8 cellular contexts compared by ENCODE assay signal in the genomic region with DNA sequence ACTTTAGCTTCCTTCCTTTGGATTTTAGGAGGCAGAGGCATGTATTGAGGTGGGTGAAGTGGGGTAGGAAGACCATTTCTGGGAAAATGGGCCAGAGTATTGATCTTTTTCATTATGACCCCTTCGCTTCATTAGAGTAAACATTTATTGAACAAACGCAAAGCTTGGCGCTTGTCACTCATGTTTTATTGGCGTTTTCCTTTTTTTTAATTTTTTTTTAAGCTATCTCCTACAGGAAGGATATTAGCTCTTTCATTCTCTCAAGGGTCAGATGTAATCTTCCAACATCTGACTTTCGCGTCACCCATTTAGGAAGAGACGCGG. TPM values are rescaled to one million over a fixed set of nuclear protein-coding genes. Genes with fewer than 3 reads are reported as not detected.
A peak's percentile ranks its signal among the peaks of the same experiment; 100 is the strongest.
DNase-seq lines count a peak whose midpoint lies in the region; ATAC-seq, FAIRE-seq and TF ChIP-seq lines count a peak whose summit lies in the region.

No MANE protein-coding gene starts in this region.

- H2AFZ ChIP-seq in K562 (ENCODE audit: low read depth, low read length) = peak overlapping the region; percentile 91

- H3K9ac ChIP-seq in K562 (ENCODE audit: insufficient read depth in 1 of 2, low read depth in 2 of 2, low read length in 2 of 2) = peak overlapping the region; percentile 89 to 99

- H3K4me1 Mint-ChIP-seq in mesothelial cell of epicardium = peaks cover 14% of the 10 kb centered on the region

- peaks cover 50% of the 10 kb centered on the region for H3K79me2 ChIP-seq in K562 (ENCODE audit: control insufficient read depth, insufficient read depth, low read length)

- peak overlapping the region; percentile 90 for H3K27ac Mint-ChIP-seq in mesothelial cell of epicardium

- DNase-seq in cardiac muscle cell (ENCODE audit: low read depth in 1 of 2, low spot score in 1 of 2) = no peak
- DNase-seq in Right ventricle myocardium superior = no peak
- no peak for DNase-seq in K562 (ENCODE audit: extremely low read depth in 1 of 4, low spot score in 3 of 4)
- no peak for DNase-seq in mesothelial cell of epicardium (ENCODE audit: low spot score in 2 of 2, unreplicated experiment in 2 of 2)
- no peak for DNase-seq in frontal cortex (ENCODE audit: low spot score in 2 of 2)
- no peak for DNase-seq in activated CD4-positive, alpha-beta T cell treated with anti-CD3 and anti-CD28 coated beads, Interleukin-2, amount 50 U/mL, for 48 hours

- CTCF ChIA-PET in K562 (lab: Yijun Ruan, JAX; ENCODE audit: low intra/inter-chr PET ratio) = no interaction called here

- peaks cover 10% of the 10 kb centered on the region for H3K4me1 ChIP-seq in cardiac muscle cell (ENCODE audit: low read depth)
- peaks cover 3 to 23% of the 10 kb centered on the region in 2 experiments; a peak in 3 of 5 replicates for H3K4me1 ChIP-seq in K562 (replicated peaks in 1 of 2; ENCODE audit: control insufficient read depth in 2 of 2, insufficient read depth in 2 of 2, low read length in 2 of 2)
- H3K4me1 ChIP-seq in urinary bladder (ENCODE audit: insufficient read depth) = no peaks in the 10 kb centered on the region

- peak overlapping the region; percentile 97 for H3K4me3 ChIP-seq in cardiac muscle cell
- H3K4me3 ChIP-seq in K562 = peak overlapping the region; percentile 96
- peak overlapping the region; percentile 97 for H3K4me3 ChIP-seq in urinary bladder (ENCODE audit: low read depth, low read length)

- no peak for TF ChIP-seq POLR2A in K562 (conservative IDR thresholded peaks at IDR 0.05)

- H4K20me1 ChIP-seq in K562 (replicated peaks; ENCODE audit: control insufficient read depth, insufficient read depth, low read length) = peaks cover 16% of the 10 kb centered on the region; the same call in 1 of the 2 replicates

- no peaks in the 10 kb centered on the region for H3K9me1 ChIP-seq in K562 (ENCODE audit: control insufficient read depth, insufficient read depth, low read length)

- ATAC-seq in Right ventricle myocardium superior (ENCODE audit: poor library complexity) (no peak), K562 (no peak), HG02798 (IDR thresholded peaks at IDR 0.05; ENCODE audit: poor library complexity, unreplicated experiment) (no peak)

- TF ChIP-seq CTCF in cardiac muscle cell (IDR thresholded peaks at IDR 0.05; ENCODE audit: low read depth, low read length) (no peak), K562 (IDR thresholded peaks at IDR 0.05 in 2 of 3, conservative IDR thresholded peaks at IDR 0.05 in 1 of 3; ENCODE audit: insufficient read depth in 2 of 3, low read depth in 1 of 3, low read length in 3 of 3) (no peak), mesothelial cell of epicardium (IDR thresholded peaks at IDR 0.05; ENCODE audit: unreplicated experiment) (no peak)

- no peak for TF ChIP-seq RAD21 in K562 (CRISPR knock-in tag; conservative IDR thresholded peaks at IDR 0.05 in 1 of 2, IDR thresholded peaks at IDR 0.05 in 1 of 2)

- H3K36me3 ChIP-seq in cardiac muscle cell (peaks cover 18% of the 10 kb centered on the region), K562 (ENCODE audit: control insufficient read depth, insufficient read depth, low read length) (peaks cover 37% of the 10 kb centered on the region), urinary bladder (ENCODE audit: insufficient read depth) (peaks cover 1% of the 10 kb centered on the region)

- H3K27me3 ChIP-seq in cardiac muscle cell (no peaks in the 10 kb centered on the region), K562 (ENCODE audit: control insufficient read depth in 2 of 2, insufficient read depth in 2 of 2, low read length in 2 of 2) (no peaks in the 10 kb centered on the region)

- H3K27me3 Mint-ChIP-seq in mesothelial cell of epicardium (ENCODE audit: low read depth) = no peaks in the 10 kb centered on the region

- WGBS in K562 (ENCODE audit: insufficient coverage, low coverage, missing lambda C conversion rate) = 37% methylated on average over 8 of the region's 8 CpGs
- WGBS in urinary bladder = 28% methylated on average over 8 of the region's 8 CpGs

- H3K4me2 ChIP-seq in K562 (ENCODE audit: insufficient read depth, low read length) = peak overlapping the region; percentile 95

- H3K4me3 Mint-ChIP-seq in mesothelial cell of epicardium = peak overlapping the region; percentile 86

- H3K9me3 ChIP-seq in cardiac muscle cell (ENCODE audit: low read depth) (no peaks in the 10 kb centered on the region), K562 (replicated peaks; ENCODE audit: control insufficient read depth, insufficient read depth, low read depth, low read length) (no peaks in the 10 kb centered on the region; the same call in 1 of the 2 replicates)

- no peak for FAIRE-seq in K562 (lab: Jason Lieb, UNC)
- no peak for FAIRE-seq in frontal cortex (lab: Jason Lieb, UNC)

- H3K9me3 Mint-ChIP-seq in mesothelial cell of epicardium = peaks cover 6% of the 10 kb centered on the region

- POLR2A ChIA-PET in K562 (lab: Yijun Ruan, JAX) = interaction anchor here (0.6 to 1.4 kb wide), 4 partner anchors 8 to 140 kb away, joined by 3 to 4 read pairs (median 3); a partner anchor contains a TSS

- H3K27ac ChIP-seq in cardiac muscle cell (peak overlapping the region; percentile 100), K562 (ENCODE audit: extremely low read depth, low read depth, low read length) (peak overlapping the region; percentile 97), urinary bladder (ENCODE audit: low read depth) (no peak overlapping the region)

- peaks cover 3% of the 10 kb centered on the region for H3K36me3 Mint-ChIP-seq in mesothelial cell of epicardium

- in situ Hi-C loops in K562 (cut with MboI) = loop anchor here (10.0 kb wide), 1 partner anchor 90 kb away; no protein-coding TSS in a partner anchor

- TSS peak; percentile 85 for BruUV-seq in K562 (replicated peaks; lab: Mats Ljungman, UMichigan)

- TF ChIP-seq EP300 in K562 (IDR thresholded peaks at IDR 0.05; ENCODE audit: low read length) = no peak

- intact Hi-C loops in Right ventricle myocardium superior (cut with DNase I) = loop anchor here (5.0 kb wide), 1 partner anchor 93 kb away; no protein-coding TSS in a partner anchor
- intact Hi-C loops in K562 (cut with micrococcal nuclease) = loop anchor here (5.0 kb wide), 1 partner anchor 53 kb away; no protein-coding TSS in a partner anchor

TF ChIP-seq in K562, 482 proteins besides CTCF, POLR2A, EP300 and RAD21 (continues in another document):
- TF ChIP-seq NBN (IDR thresholded peaks at IDR 0.05; ENCODE audit: low read depth) (peak; percentile 30; the same call in 1 of the 2 replicates), NCOR1 (IDR thresholded peaks at IDR 0.05) (no peak), ZNF140 (CRISPR knock-in tag; IDR thresholded peaks at IDR 0.05) (no peak), NUFIP1 (IDR thresholded peaks at IDR 0.05; ENCODE audit: partially characterized antibody) (no peak), MAFG (tag; conservative IDR thresholded peaks at IDR 0.05) (no peak)
- TF ChIP-seq, protein P1, sequence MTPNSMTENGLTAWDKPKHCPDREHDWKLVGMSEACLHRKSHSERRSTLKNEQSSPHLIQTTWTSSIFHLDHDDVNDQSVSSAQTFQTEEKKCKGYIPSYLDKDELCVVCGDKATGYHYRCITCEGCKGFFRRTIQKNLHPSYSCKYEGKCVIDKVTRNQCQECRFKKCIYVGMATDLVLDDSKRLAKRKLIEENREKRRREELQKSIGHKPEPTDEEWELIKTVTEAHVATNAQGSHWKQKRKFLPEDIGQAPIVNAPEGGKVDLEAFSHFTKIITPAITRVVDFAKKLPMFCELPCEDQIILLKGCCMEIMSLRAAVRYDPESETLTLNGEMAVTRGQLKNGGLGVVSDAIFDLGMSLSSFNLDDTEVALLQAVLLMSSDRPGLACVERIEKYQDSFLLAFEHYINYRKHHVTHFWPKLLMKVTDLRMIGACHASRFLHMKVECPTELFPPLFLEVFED (CRISPR knock-in tag; conservative IDR thresholded peaks at IDR 0.05) = no peak
- TF ChIP-seq, protein P2, sequence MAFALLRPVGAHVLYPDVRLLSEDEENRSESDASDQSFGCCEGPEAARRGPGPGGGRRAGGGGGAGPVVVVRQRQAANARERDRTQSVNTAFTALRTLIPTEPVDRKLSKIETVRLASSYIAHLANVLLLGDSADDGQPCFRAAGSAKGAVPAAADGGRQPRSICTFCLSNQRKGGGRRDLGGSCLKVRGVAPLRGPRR (CRISPR knock-in tag; IDR thresholded peaks at IDR 0.05) = no peak

RNA-seq across cellular contexts. Expression of a gene that starts 0.3 kb away (rescaled TPM):
- total RNA-seq in cardiac muscle cell (118 and 135 TPM in 2 replicates), Right ventricle myocardium superior (175 TPM), K562 (2014; rRNA removed) (259 and 336 TPM in 2 replicates), K562 (2014; rRNA removed; fragmentation: Illumina TruSeq; extraction: Trizol) (779 and 938 TPM in 2 replicates), K562 (2015; rRNA removed; fragmentation: Illumina TruSeq; extraction: Trizol) (625 and 700 TPM in 2 replicates), K562 (2021) (494 and 558 TPM in 2 replicates), mesothelial cell of epicardium (199 TPM in 3 replicates), urinary bladder (186 TPM), frontal cortex (383 TPM)
- polyA plus RNA-seq in cardiac muscle cell (415 and 445 TPM in 2 replicates), K562 (2011; rRNA removed) (239 and 479 TPM in 2 replicates), K562 (2014; fragmentation: Illumina TruSeq; extraction: Trizol) (378 and 453 TPM in 2 replicates), K562 (2014; fragmentation: Nextera tagmentation; extraction: Ambion mirVana) (100 to 1,000 TPM; 887 to 932 TPM), K562 (2014; rRNA removed) (738 and 1,031 TPM in 2 replicates), urinary bladder (99.9 TPM)
- 59.7 and 153 TPM in 2 replicates for total RNA-seq in K562 (2011; cell fraction: chromatin; rRNA removed; ENCODE audit: low replicate concordance)
- 54.2 and 54.7 TPM in 2 replicates for total RNA-seq in K562 (2011; cell fraction: nucleolus; rRNA removed)
- 105 and 163 TPM in 2 replicates for total RNA-seq in K562 (2011; cell fraction: nucleoplasm; rRNA removed)
- 15.5 and 92.3 TPM in 2 replicates for polyA plus RNA-seq in K562 (2011; cell fraction: cytosol; rRNA removed)
- 40.2 and 58.6 TPM in 2 replicates for polyA plus RNA-seq in K562 (2011; cell fraction: nucleus; rRNA removed)
- 355 and 463 TPM in 2 replicates for polyA plus RNA-seq in K562 (2012)
- polyA minus RNA-seq in K562 (2011; rRNA and poly(A)+ RNA removed) = 108 and 128 TPM in 2 replicates
- polyA minus RNA-seq in K562 (2011; cell fraction: cytosol; rRNA and poly(A)+ RNA removed) = 25.9 and 60.5 TPM in 2 replicates
- polyA minus RNA-seq in K562 (2011; cell fraction: nucleus; rRNA and poly(A)+ RNA removed) = 67.4 and 68.0 TPM in 2 replicates
